In the genomic region with DNA sequence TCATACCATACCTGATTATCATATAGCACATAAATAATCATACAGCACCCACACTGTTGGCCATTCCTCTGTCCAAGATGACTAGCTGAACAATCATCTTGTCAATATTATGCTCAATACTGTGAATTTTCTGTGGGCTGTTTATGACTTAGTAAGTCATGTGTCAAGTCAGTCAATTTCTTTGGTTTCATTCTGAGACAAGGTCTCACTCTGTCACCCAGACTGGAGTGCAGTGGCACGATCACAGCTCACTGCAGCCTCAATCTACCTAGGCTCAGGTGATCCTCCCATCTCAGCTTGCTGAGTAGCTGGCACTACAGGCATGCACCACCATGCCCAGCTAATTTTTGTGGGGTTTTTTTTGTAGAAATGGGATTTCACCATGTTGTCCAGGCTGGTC, we compare ENCODE assay signal across 14 cellular contexts. TPM values are rescaled to one million over a fixed set of nuclear protein-coding genes. Genes with fewer than 3 reads are reported as not detected.
DNase-seq lines count a peak whose midpoint lies in the region; ATAC-seq lines count a peak whose summit lies in the region.
"Had no signal": no experiment of that assay in that cellular context is flagged by ENCODE, and none has a peak within 500 bp of the region (broad histone marks: within the 10 kb centered on the region; RNA-seq: fewer than 3 reads in every experiment).

No MANE protein-coding gene starts in this region.

- H3K4me3 Mint-ChIP-seq in activated T-cell treated with anti-CD3 and anti-CD28 coated beads, Interleukin-2, amount 50 U/mL, for 24 hours, result no peak overlapping the region
- no peak overlapping the region for H3K4me3 Mint-ChIP-seq in stimulated activated memory B cell treated with anti-CD40 and anti-IgM and Interleukin-4, amounts not matched to agents 10 μg/mL and 1 μg/mL and 100 μg/mL, for 72 hours

- H3K27me3 Mint-ChIP-seq in activated T-cell treated with anti-CD3 and anti-CD28 coated beads, Interleukin-2, amount 50 U/mL, for 24 hours, result no peaks in the 10 kb centered on the region
- H3K27me3 Mint-ChIP-seq in stimulated activated memory B cell treated with anti-CD40 and anti-IgM and Interleukin-4, amounts not matched to agents 10 μg/mL and 1 μg/mL and 100 μg/mL, for 72 hours, result no peaks in the 10 kb centered on the region

- DNase-seq in activated T-cell treated with anti-CD3 and anti-CD28 coated beads, Interleukin-2, amount 50 U/mL, for 24 hours, result peak; percentile 38
- DNase-seq in activated T-cell treated with anti-CD3 and anti-CD28 coated beads for 4 hours (no peak), left lobe of liver (ENCODE audit: low spot score) (no peak), cerebellar cortex (ENCODE audit: low spot score) (no peak)
- DNase-seq: effector memory CD4-positive, alpha-beta T cell; foreskin keratinocyte; NCI-H1105 treated with DMSO at 0.1 percent for 48 hours; NCI-H510A; RPMI8226; uterus had no signal

- H3K9me3 Mint-ChIP-seq in activated T-cell treated with anti-CD3 and anti-CD28 coated beads, Interleukin-2, amount 50 U/mL, for 24 hours, result no peaks in the 10 kb centered on the region
- H3K9me3 Mint-ChIP-seq in stimulated activated memory B cell treated with anti-CD40 and anti-IgM and Interleukin-4, amounts not matched to agents 10 μg/mL and 1 μg/mL and 100 μg/mL, for 72 hours, result no peaks in the 10 kb centered on the region

- ATAC-seq in HG02588 (IDR thresholded peaks at IDR 0.05; ENCODE audit: unreplicated experiment) (peak; percentile 76), HG03520 (IDR thresholded peaks at IDR 0.05; ENCODE audit: unreplicated experiment) (peak; percentile 74), left lobe of liver (no peak), HG02763 (IDR thresholded peaks at IDR 0.05; ENCODE audit: unreplicated experiment) (no peak)
- peak; percentile 52 for ATAC-seq in stimulated activated memory B cell treated with anti-CD40 and anti-IgM and Interleukin-4, amounts not matched to agents 10 μg/mL and 1 μg/mL and 100 μg/mL, for 72 hours
- ATAC-seq: foreskin keratinocyte had no signal

- H3K36me3 Mint-ChIP-seq in activated T-cell treated with anti-CD3 and anti-CD28 coated beads, Interleukin-2, amount 50 U/mL, for 24 hours (ENCODE audit: low read depth), result peaks cover 100% of the 10 kb centered on the region
- H3K36me3 Mint-ChIP-seq in stimulated activated memory B cell treated with anti-CD40 and anti-IgM and Interleukin-4, amounts not matched to agents 10 μg/mL and 1 μg/mL and 100 μg/mL, for 72 hours, result peaks cover 70% of the 10 kb centered on the region

- peaks cover 61% of the 10 kb centered on the region for H3K4me1 Mint-ChIP-seq in activated T-cell treated with anti-CD3 and anti-CD28 coated beads, Interleukin-2, amount 50 U/mL, for 24 hours (ENCODE audit: low read depth)
- H3K4me1 Mint-ChIP-seq in stimulated activated memory B cell treated with anti-CD40 and anti-IgM and Interleukin-4, amounts not matched to agents 10 μg/mL and 1 μg/mL and 100 μg/mL, for 72 hours, result peaks cover 25% of the 10 kb centered on the region

- H3K27ac Mint-ChIP-seq in activated T-cell treated with anti-CD3 and anti-CD28 coated beads, Interleukin-2, amount 50 U/mL, for 24 hours, result peak overlapping the region; percentile 83
- peak overlapping the region; percentile 40 for H3K27ac Mint-ChIP-seq in stimulated activated memory B cell treated with anti-CD40 and anti-IgM and Interleukin-4, amounts not matched to agents 10 μg/mL and 1 μg/mL and 100 μg/mL, for 72 hours

RNA-seq across cellular contexts. Expression of a gene that starts 5.7 kb away (rescaled TPM):
- total RNA-seq in left lobe of liver, result 1.9 TPM

RNA-seq across cellular contexts. Expression of a gene that starts 33.6 kb away (rescaled TPM):
- not detected for total RNA-seq in left lobe of liver
- total RNA-seq: foreskin keratinocyte had no signal

Comparison
In these comparisons a context has a peak if more than half of its experiments do, and no peak if none do; other contexts are left out.
1. ATAC-seq: peak in HG02588 (single experiment), HG03520 (single experiment) and stimulated activated memory B cell treated with anti-CD40 and anti-IgM and Interleukin-4, amounts not matched to agents 10 μg/mL and 1 μg/mL and 100 μg/mL, for 72 hours (single experiment); none in left lobe of liver (single experiment) and HG02763 (single experiment).